Comparison of ENCODE assay signal across 11 cellular contexts in the genomic region with DNA sequence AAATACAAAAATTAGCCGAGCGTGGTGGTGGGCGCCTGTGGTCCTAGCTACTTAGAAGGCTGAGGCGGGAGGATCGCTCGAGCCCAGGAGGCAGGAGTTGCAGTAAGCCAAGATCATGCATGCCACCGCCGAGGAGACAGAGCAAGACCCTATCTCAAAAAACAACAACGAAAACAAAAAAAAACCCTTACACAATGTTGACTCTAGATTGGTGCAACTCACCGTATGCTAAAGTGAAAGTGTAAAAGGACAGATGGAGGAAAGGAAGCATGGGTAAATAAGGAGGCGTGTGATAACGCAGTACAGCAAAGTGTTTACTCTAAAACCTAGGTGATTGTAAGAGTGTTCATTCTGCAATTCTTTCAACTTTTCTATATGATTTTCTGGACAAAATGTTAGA. TPM values are rescaled to one million over a fixed set of nuclear protein-coding genes. Genes with fewer than 3 reads are reported as not detected.
A peak's percentile ranks its signal among the peaks of the same experiment; 100 is the strongest.
DNase-seq lines count a peak whose midpoint lies in the region; ATAC-seq and TF ChIP-seq lines count a peak whose summit lies in the region.
"Had no signal": no experiment of that assay in that cellular context is flagged by ENCODE, and none has a peak within 500 bp of the region (broad histone marks: within the 10 kb centered on the region; RNA-seq: fewer than 3 reads in every experiment).

No MANE protein-coding gene starts in this region.

- peaks cover 21% of the 10 kb centered on the region for H3K4me1 ChIP-seq in OCI-LY3 (ENCODE audit: low read length)
- peaks cover 5 to 11% of the 10 kb centered on the region in 2 donors for H3K4me1 ChIP-seq in naive thymus-derived CD4-positive, alpha-beta T cell (ENCODE audit: control insufficient read depth in 2 of 2, insufficient read depth in 2 of 2, low read length in 2 of 2)

- H4K20me1 ChIP-seq in OCI-LY3 (ENCODE audit: insufficient read depth, low read length), result no peaks in the 10 kb centered on the region

- CTCF ChIA-PET in activated CD8-positive, alpha-beta memory T cell treated with anti-CD3 and anti-CD28 coated beads, Interleukin-2, amount 10 ng/mL, durations not matched to agents 7 days and 5 days (lab: Charles Lee), result no interaction called here
- CTCF ChIA-PET in naive thymus-derived CD4-positive, alpha-beta T cell (lab: Charles Lee), result no interaction called here
- CTCF ChIA-PET in RWPE1 (lab: Yijun Ruan, JAX), result interaction anchor here (0.7 kb wide), 1 partner anchor 49 kb away, joined by 5 read pairs; no protein-coding TSS in a partner anchor

- H3K36me3 Mint-ChIP-seq in activated CD8-positive, alpha-beta memory T cell treated with anti-CD3 and anti-CD28 coated beads, Interleukin-2, amount 10 ng/mL, durations not matched to agents 7 days and 5 days, result peaks cover 2% of the 10 kb centered on the region
- H3K36me3 Mint-ChIP-seq in naive thymus-derived CD4-positive, alpha-beta T cell, result peaks cover 0 to 10% (median 7%) of the 10 kb centered on the region in 5 donors

- intact Hi-C loops in naive thymus-derived CD4-positive, alpha-beta T cell (cut with micrococcal nuclease), result no loop called here

- peak overlapping the region; percentile 1 for H3K27ac Mint-ChIP-seq in activated CD8-positive, alpha-beta memory T cell treated with anti-CD3 and anti-CD28 coated beads, Interleukin-2, amount 10 ng/mL, durations not matched to agents 7 days and 5 days
- peak overlapping the region in 8 of 9 donors; percentile 1 to 88 (median 73) for H3K27ac Mint-ChIP-seq in naive thymus-derived CD4-positive, alpha-beta T cell

- H2AFZ ChIP-seq in OCI-LY3 (ENCODE audit: low read depth, low read length), result peak overlapping the region; percentile 81

- H3K27ac ChIP-seq in OCI-LY3 (ENCODE audit: low read length) (peak overlapping the region; percentile 25), RWPE1 (no peak overlapping the region)
- no peak overlapping the region for H3K27ac ChIP-seq in naive thymus-derived CD4-positive, alpha-beta T cell (ENCODE audit: low read depth, low read length)
- H3K27ac ChIP-seq: KMS-11 had no signal

- peak overlapping the region; percentile 26; the same call in 1 of the 2 replicates for H3K9ac ChIP-seq in OCI-LY3 (ENCODE audit: low read length)
- H3K9ac ChIP-seq: KMS-11 had no signal

- peaks cover 4% of the 10 kb centered on the region for H3K27me3 Mint-ChIP-seq in activated CD8-positive, alpha-beta memory T cell treated with anti-CD3 and anti-CD28 coated beads, Interleukin-2, amount 10 ng/mL, durations not matched to agents 7 days and 5 days
- peaks cover 0 to 2% (median 0%) of the 10 kb centered on the region in 5 donors for H3K27me3 Mint-ChIP-seq in naive thymus-derived CD4-positive, alpha-beta T cell

- H3K4me3 ChIP-seq in OCI-LY3 (ENCODE audit: low read length), result peak overlapping the region; percentile 64
- H3K4me3 ChIP-seq in naive thymus-derived CD4-positive, alpha-beta T cell (ENCODE audit: low read length), result no peak overlapping the region

- no peak for ATAC-seq in activated CD8-positive, alpha-beta memory T cell treated with anti-CD3 and anti-CD28 coated beads, Interleukin-2, amount 10 ng/mL, durations not matched to agents 7 days and 5 days
- peak; percentile 57 for ATAC-seq in GM21717 (IDR thresholded peaks at IDR 0.05; ENCODE audit: unreplicated experiment)
- peak; percentile 48 for ATAC-seq in naive thymus-derived CD4-positive, alpha-beta T cell

- no peaks in the 10 kb centered on the region for H3K36me3 ChIP-seq in OCI-LY3 (replicated peaks; ENCODE audit: low read depth, low read length)
- no peaks in the 10 kb centered on the region for H3K36me3 ChIP-seq in naive thymus-derived CD4-positive, alpha-beta T cell (ENCODE audit: control insufficient read depth in 2 of 3, insufficient read depth in 3 of 3, low read length in 3 of 3)

- DNase-seq in activated CD8-positive, alpha-beta memory T cell treated with anti-CD3 and anti-CD28 coated beads, Interleukin-2, amount 10 ng/mL, durations not matched to agents 7 days and 5 days, result peak; percentile 18
- DNase-seq in activated CD8-positive, alpha-beta memory T cell treated with anti-CD3 and anti-CD28 coated beads for 24 hours, result no peak
- peak in 2 of 9 donors; percentile 8 to 25 for DNase-seq in naive thymus-derived CD4-positive, alpha-beta T cell
- DNase-seq in RWPE1 (ENCODE audit: low spot score) (no peak), NCI-H128 (lab: John Stamatoyannopoulos, UW; ENCODE audit: unreplicated experiment) (no peak), NCI-H146 treated with DMSO at 0.1 percent for 48 hours (lab: John Stamatoyannopoulos, UW; ENCODE audit: unreplicated experiment) (no peak)
- DNase-seq: activated gamma-delta T cell treated with Interleukin-2 at 50 U/mL for 16 hours; stimulated activated CD4-positive, alpha-beta T cell treated with anti-CD3 and anti-CD28 coated beads, Interleukin-15, amount 100 ng/mL, for 24 hours had no signal

- POLR2A ChIA-PET in naive thymus-derived CD4-positive, alpha-beta T cell (lab: Charles Lee), result interaction anchor here (1.4 to 3.8 kb wide), 2 partner anchors 16 to 25 kb away, joined by 6 to 14 read pairs; a partner anchor contains a TSS
- POLR2A ChIA-PET in RWPE1 (lab: Yijun Ruan, JAX; ENCODE audit: low non-redundant PET), result no interaction called here

- no peaks in the 10 kb centered on the region for H3K9me3 Mint-ChIP-seq in activated CD8-positive, alpha-beta memory T cell treated with anti-CD3 and anti-CD28 coated beads, Interleukin-2, amount 10 ng/mL, durations not matched to agents 7 days and 5 days (ENCODE audit: low read depth)
- peaks cover 0 to 1% (median 0%) of the 10 kb centered on the region in 11 donors for H3K9me3 Mint-ChIP-seq in naive thymus-derived CD4-positive, alpha-beta T cell

- no peaks in the 10 kb centered on the region for H3K27me3 ChIP-seq in OCI-LY3 (ENCODE audit: low read depth, low read length)
- H3K27me3 ChIP-seq in naive thymus-derived CD4-positive, alpha-beta T cell (ENCODE audit: control insufficient read depth in 2 of 2, insufficient read depth in 2 of 2, low read length in 2 of 2), result no peaks in the 10 kb centered on the region

- no peak overlapping the region for H3K4me3 Mint-ChIP-seq in activated CD8-positive, alpha-beta memory T cell treated with anti-CD3 and anti-CD28 coated beads, Interleukin-2, amount 10 ng/mL, durations not matched to agents 7 days and 5 days
- H3K4me3 Mint-ChIP-seq in naive thymus-derived CD4-positive, alpha-beta T cell, result peak overlapping the region; percentile 58 to 85 (median 80)

- peak overlapping the region; percentile 78 for H3K4me2 ChIP-seq in OCI-LY3 (ENCODE audit: low read length)
- H3K4me2 ChIP-seq: KMS-11 had no signal

- H3K79me2 ChIP-seq in OCI-LY3 (ENCODE audit: low read length), result no peaks in the 10 kb centered on the region

- no peak for TF ChIP-seq CTCF in OCI-LY3 (IDR thresholded peaks at IDR 0.05; ENCODE audit: low read depth, low read length)
- no peak for TF ChIP-seq CTCF in RWPE1 (conservative IDR thresholded peaks at IDR 0.05; ENCODE audit: low read depth)

- H3K4me1 Mint-ChIP-seq in activated CD8-positive, alpha-beta memory T cell treated with anti-CD3 and anti-CD28 coated beads, Interleukin-2, amount 10 ng/mL, durations not matched to agents 7 days and 5 days, result peaks cover 9% of the 10 kb centered on the region
- H3K4me1 Mint-ChIP-seq in naive thymus-derived CD4-positive, alpha-beta T cell, result peaks cover 6 to 16% (median 13%) of the 10 kb centered on the region in 7 donors

- no peaks in the 10 kb centered on the region for H3K9me3 ChIP-seq in OCI-LY3 (ENCODE audit: insufficient read depth, low read length)
- H3K9me3 ChIP-seq in naive thymus-derived CD4-positive, alpha-beta T cell (ENCODE audit: control insufficient read depth in 2 of 3, low read length in 3 of 3), result no peaks in the 10 kb centered on the region

RNA-seq across cellular contexts. Expression of a gene that starts 15.9 kb away (rescaled TPM):
- 10 to 100 TPM; 37.4 to 37.9 TPM for total RNA-seq in activated CD8-positive, alpha-beta memory T cell treated with anti-CD3 and anti-CD28 coated beads, Interleukin-2, amount 10 ng/mL, durations not matched to agents 7 days and 5 days
- total RNA-seq in naive thymus-derived CD4-positive, alpha-beta T cell, result 10 to 100 TPM; 31.8 to 63.0 (median 52.3) TPM
- 10 to 100 TPM; 21.0 to 34.6 TPM for polyA plus RNA-seq in naive thymus-derived CD4-positive, alpha-beta T cell
